ENCODE assay signal across 1 cellular context in genomic region chr1:25573591-25573930, GRCh38.
TF ChIP-seq lines count a peak whose summit lies in the region.

No MANE protein-coding gene starts in this region.

TF ChIP-seq in HepG2, 621 proteins besides CTCF, POLR2A, EP300 and RAD21:
- TF ChIP-seq CEBPB (IDR thresholded peaks at IDR 0.05; ENCODE audit: borderline replicate concordance, low read depth, low read length) (peak; percentile 82), ARNTL (CRISPR knock-in tag; IDR thresholded peaks at IDR 0.05) (0 out of 2 replicates have a peak, but pooled peaks have one; percentile 65), SAP130 (CRISPR knock-in tag; IDR thresholded peaks at IDR 0.05; ENCODE audit: low read depth) (peak; percentile 28; the same call in 1 of the 2 replicates), USF2 (IDR thresholded peaks at IDR 0.05; ENCODE audit: low read depth, low read length) (no peak), USF2 (CRISPR knock-in tag; IDR thresholded peaks at IDR 0.05; ENCODE audit: borderline replicate concordance) (no peak), HNRNPL (IDR thresholded peaks at IDR 0.05; ENCODE audit: low read depth, low read length) (peak; percentile 75; the same call in 1 of the 2 replicates), ZNF512B (CRISPR knock-in tag; IDR thresholded peaks at IDR 0.05; ENCODE audit: borderline replicate concordance) (0 out of 2 replicates have a peak, but pooled peaks have one; percentile 21), CEBPG (CRISPR knock-in tag; IDR thresholded peaks at IDR 0.05) (peak; percentile 69), ZNF512 (CRISPR knock-in tag; IDR thresholded peaks at IDR 0.05) (no peak), RXRB (CRISPR knock-in tag; IDR thresholded peaks at IDR 0.05; ENCODE audit: borderline replicate concordance) (0 out of 2 replicates have a peak, but pooled peaks have one; percentile 7), GABPB1 (CRISPR knock-in tag; IDR thresholded peaks at IDR 0.05) (0 out of 2 replicates have a peak, but pooled peaks have one; percentile 31), IKZF5 (CRISPR knock-in tag; IDR thresholded peaks at IDR 0.05) (peak; percentile 40; the same call in 1 of the 2 replicates)
- TF ChIP-seq, protein P1, sequence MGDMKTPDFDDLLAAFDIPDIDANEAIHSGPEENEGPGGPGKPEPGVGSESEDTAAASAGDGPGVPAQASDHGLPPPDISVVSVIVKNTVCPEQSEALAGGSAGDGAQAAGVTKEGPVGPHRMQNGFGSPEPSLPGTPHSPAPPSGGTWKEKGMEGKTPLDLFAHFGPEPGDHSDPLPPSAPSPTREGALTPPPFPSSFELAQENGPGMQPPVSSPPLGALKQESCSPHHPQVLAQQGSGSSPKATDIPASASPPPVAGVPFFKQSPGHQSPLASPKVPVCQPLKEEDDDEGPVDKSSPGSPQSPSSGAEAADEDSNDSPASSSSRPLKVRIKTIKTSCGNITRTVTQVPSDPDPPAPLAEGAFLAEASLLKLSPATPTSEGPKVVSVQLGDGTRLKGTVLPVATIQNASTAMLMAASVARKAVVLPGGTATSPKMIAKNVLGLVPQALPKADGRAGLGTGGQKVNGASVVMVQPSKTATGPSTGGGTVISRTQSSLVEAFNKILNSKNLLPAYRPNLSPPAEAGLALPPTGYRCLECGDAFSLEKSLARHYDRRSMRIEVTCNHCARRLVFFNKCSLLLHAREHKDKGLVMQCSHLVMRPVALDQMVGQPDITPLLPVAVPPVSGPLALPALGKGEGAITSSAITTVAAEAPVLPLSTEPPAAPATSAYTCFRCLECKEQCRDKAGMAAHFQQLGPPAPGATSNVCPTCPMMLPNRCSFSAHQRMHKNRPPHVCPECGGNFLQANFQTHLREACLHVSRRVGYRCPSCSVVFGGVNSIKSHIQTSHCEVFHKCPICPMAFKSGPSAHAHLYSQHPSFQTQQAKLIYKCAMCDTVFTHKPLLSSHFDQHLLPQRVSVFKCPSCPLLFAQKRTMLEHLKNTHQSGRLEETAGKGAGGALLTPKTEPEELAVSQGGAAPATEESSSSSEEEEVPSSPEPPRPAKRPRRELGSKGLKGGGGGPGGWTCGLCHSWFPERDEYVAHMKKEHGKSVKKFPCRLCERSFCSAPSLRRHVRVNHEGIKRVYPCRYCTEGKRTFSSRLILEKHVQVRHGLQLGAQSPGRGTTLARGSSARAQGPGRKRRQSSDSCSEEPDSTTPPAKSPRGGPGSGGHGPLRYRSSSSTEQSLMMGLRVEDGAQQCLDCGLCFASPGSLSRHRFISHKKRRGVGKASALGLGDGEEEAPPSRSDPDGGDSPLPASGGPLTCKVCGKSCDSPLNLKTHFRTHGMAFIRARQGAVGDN (CRISPR knock-in tag; IDR thresholded peaks at IDR 0.05), result peak; percentile 50
- TF ChIP-seq, protein P2, sequence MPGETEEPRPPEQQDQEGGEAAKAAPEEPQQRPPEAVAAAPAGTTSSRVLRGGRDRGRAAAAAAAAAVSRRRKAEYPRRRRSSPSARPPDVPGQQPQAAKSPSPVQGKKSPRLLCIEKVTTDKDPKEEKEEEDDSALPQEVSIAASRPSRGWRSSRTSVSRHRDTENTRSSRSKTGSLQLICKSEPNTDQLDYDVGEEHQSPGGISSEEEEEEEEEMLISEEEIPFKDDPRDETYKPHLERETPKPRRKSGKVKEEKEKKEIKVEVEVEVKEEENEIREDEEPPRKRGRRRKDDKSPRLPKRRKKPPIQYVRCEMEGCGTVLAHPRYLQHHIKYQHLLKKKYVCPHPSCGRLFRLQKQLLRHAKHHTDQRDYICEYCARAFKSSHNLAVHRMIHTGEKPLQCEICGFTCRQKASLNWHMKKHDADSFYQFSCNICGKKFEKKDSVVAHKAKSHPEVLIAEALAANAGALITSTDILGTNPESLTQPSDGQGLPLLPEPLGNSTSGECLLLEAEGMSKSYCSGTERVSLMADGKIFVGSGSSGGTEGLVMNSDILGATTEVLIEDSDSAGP (CRISPR knock-in tag; IDR thresholded peaks at IDR 0.05; ENCODE audit: borderline replicate concordance), result no peak
